25 cellular contexts compared by ENCODE assay signal in the genomic region with DNA sequence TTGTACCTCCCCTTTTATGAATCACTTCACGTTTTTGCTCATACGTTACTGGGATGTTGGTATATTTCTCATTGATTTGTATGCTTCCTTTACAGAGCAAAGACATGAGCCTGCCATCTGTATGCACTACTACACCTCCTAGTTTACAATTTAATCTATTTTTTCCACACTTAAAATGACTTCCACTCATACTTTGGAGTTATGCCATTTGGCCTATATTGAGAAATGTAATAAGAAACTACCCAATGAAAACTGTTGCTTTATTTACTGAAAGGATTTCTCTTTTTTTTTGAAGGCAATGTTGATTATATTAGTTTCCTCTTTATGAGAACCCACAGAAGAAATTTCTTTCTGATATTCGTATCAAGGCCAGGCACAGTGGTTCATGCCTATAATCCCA.
"Had no signal": no experiment of that assay in that cellular context is flagged by ENCODE, and none has a peak within 500 bp of the region (broad histone marks: within the 10 kb centered on the region; RNA-seq: fewer than 3 reads in every experiment).

No MANE protein-coding gene starts in this region.

- H3K27ac Mint-ChIP-seq: dendritic cell treated with granulocyte-macrophage colony-stimulating factor and Interleukin-4, amounts not matched to agents 40 ng/mL and 50 ng/mL, for 4 days; endodermal cell; memory B cell; naive B cell; progenitor cell of endocrine pancreas had no signal

- H3K27ac ChIP-seq: colonic mucosa, epithelial cell of prostate, neutrophil, pancreas, right lobe of liver, testis, tibial nerve, upper lobe of left lung had no signal

- H3K4me1 ChIP-seq: colonic mucosa, pancreas, right lobe of liver, testis, tibial nerve, upper lobe of left lung had no signal

- DNase-seq: central memory CD4-positive, alpha-beta T cell; colonic mucosa; effector CD8-positive, alpha-beta T cell; hypothalamus; kidney; mucosa of descending colon; naive B cell; pancreas; right lobe of liver; small intestine; stimulated activated CD4-positive, alpha-beta T cell treated with anti-CD3 and anti-CD28 coated beads, Interleukin-15, amount 100 ng/mL, for 24 hours; stimulated activated CD4-positive, alpha-beta T cell treated with anti-CD3 and anti-CD28 coated beads, Interleukin-4, amount 100 ng/mL, for 1 hour; stimulated activated CD8-positive, alpha-beta memory T cell treated with anti-CD3 and anti-CD28 coated beads, Interleukin-4, amount 100 ng/mL, for 48 hours; stimulated activated naive CD4-positive, alpha-beta T cell treated with Interleukin-2 at 50 U/mL for 16 hours; substantia nigra; testis; upper lobe of left lung had no signal

- H3K27me3 Mint-ChIP-seq: dendritic cell treated with granulocyte-macrophage colony-stimulating factor and Interleukin-4, amounts not matched to agents 40 ng/mL and 50 ng/mL, for 4 days; memory B cell; naive B cell; progenitor cell of endocrine pancreas had no signal

- H3K4me1 Mint-ChIP-seq: endodermal cell had no signal

- H3K9me3 ChIP-seq: colonic mucosa, mucosa of descending colon, neutrophil, pancreas, right lobe of liver, testis, tibial nerve, upper lobe of left lung had no signal

- H3K27me3 ChIP-seq: colonic mucosa, neutrophil, pancreas, right lobe of liver, testis, tibial nerve, upper lobe of left lung had no signal

- H3K4me3 Mint-ChIP-seq: dendritic cell treated with granulocyte-macrophage colony-stimulating factor and Interleukin-4, amounts not matched to agents 40 ng/mL and 50 ng/mL, for 4 days; endodermal cell; memory B cell; naive B cell had no signal

- H3K4me3 ChIP-seq: colonic mucosa, lung, mucosa of descending colon, pancreas, right lobe of liver, testis, tibial nerve, upper lobe of left lung had no signal

- H3K9me3 Mint-ChIP-seq: dendritic cell treated with granulocyte-macrophage colony-stimulating factor and Interleukin-4, amounts not matched to agents 40 ng/mL and 50 ng/mL, for 4 days; endodermal cell; memory B cell; naive B cell had no signal
